ENCODE assay signal across 8 cellular contexts in genomic region chr1:164602480-164603093, GRCh38. TPM values are rescaled to one million over a fixed set of nuclear protein-coding genes. Genes with fewer than 3 reads are reported as not detected.
DNase-seq lines count a peak whose midpoint lies in the region; ATAC-seq, FAIRE-seq and TF ChIP-seq lines count a peak whose summit lies in the region.

No MANE protein-coding gene starts in this region.

- H3K27me3 ChIP-seq in KMS-11 (ENCODE audit: insufficient read depth, low read depth), result no peaks in the 10 kb centered on the region

- 44% methylated on average over 10 of the region's 10 CpGs for WGBS in A549 (ENCODE audit: missing lambda C conversion rate)

- H3K27ac ChIP-seq in A549, result peak overlapping the region; percentile 49 to 79; a peak in 5 of 6 replicates
- peak overlapping the region; percentile 61 for H3K27ac ChIP-seq in KMS-11

- H3K4me3 ChIP-seq in A549 (no peak overlapping the region), KMS-11 (IDR thresholded peaks at IDR 0.05; ENCODE audit: insufficient read depth, low read depth, low read length) (no peak overlapping the region)

- no peaks in the 10 kb centered on the region for H3K36me3 ChIP-seq in KMS-11 (ENCODE audit: insufficient read depth)

- ATAC-seq in A549 (peak in 1 of 2 experiments; percentile 48; a peak in 3 of 6 replicates), GM18498 (IDR thresholded peaks at IDR 0.05; ENCODE audit: unreplicated experiment) (no peak), HG03571 (IDR thresholded peaks at IDR 0.05; ENCODE audit: unreplicated experiment) (no peak)

- CTCF ChIA-PET in A549 (lab: Yijun Ruan, JAX), result interaction anchor here (0.6 to 1.8 kb wide), 3 partner anchors 8 to 792 kb away, joined by 3 to 8 read pairs (median 3); no protein-coding TSS in a partner anchor

- TF ChIP-seq EP300 in A549 (IDR thresholded peaks at IDR 0.05), result no peak

- peak overlapping the region; percentile 30; the same call in 1 of the 2 replicates for H3K9ac ChIP-seq in KMS-11

- TF ChIP-seq CTCF in A549 (IDR thresholded peaks at IDR 0.05) (no peak), KMS-11 (conservative IDR thresholded peaks at IDR 0.05; ENCODE audit: low read depth, low read length) (no peak)

- peak overlapping the region; percentile 69 for H2AFZ ChIP-seq in KMS-11 (ENCODE audit: low read depth)

- H3K9me3 ChIP-seq in A549, result no peaks in the 10 kb centered on the region

- TF ChIP-seq RAD21 in A549 (conservative IDR thresholded peaks at IDR 0.05 in 1 of 2, IDR thresholded peaks at IDR 0.05 in 1 of 2), result peak in 1 of 2 experiments; percentile 18; a peak in 1 of 5 replicates

- H3K4me2 ChIP-seq in A549, result peak overlapping the region; percentile 63
- H3K4me2 ChIP-seq in KMS-11, result peak overlapping the region; percentile 80

- DNase-seq in A549 (ENCODE audit: low read depth in 1 of 2, low spot score in 1 of 2) (no peak), cerebellum (ENCODE audit: low spot score) (peak; percentile 44), medulla oblongata (ENCODE audit: extremely low spot score) (peak; percentile 67), NCI-H146 treated with DMSO at 0.1 percent for 48 hours (lab: John Stamatoyannopoulos, UW; ENCODE audit: unreplicated experiment) (no peak)
- DNase-seq in activated effector memory CD4-positive, alpha-beta T cell treated with Interleukin-2 at 50 U/mL for 16 hours, result no peak

- H3K4me1 ChIP-seq in A549, result peaks cover 67% of the 10 kb centered on the region
- H3K4me1 ChIP-seq in KMS-11 (ENCODE audit: low read depth, poor library complexity, severe bottlenecking), result peaks cover 27% of the 10 kb centered on the region

- no peaks in the 10 kb centered on the region for H3K79me2 ChIP-seq in KMS-11 (ENCODE audit: insufficient read depth, low read depth)

- H4K20me1 ChIP-seq in KMS-11 (ENCODE audit: insufficient read depth), result no peaks in the 10 kb centered on the region

- TF ChIP-seq POLR2A in A549 (IDR thresholded peaks at IDR 0.05; ENCODE audit: low read length), result no peak

- no peak for FAIRE-seq in A549 (lab: Jason Lieb, UNC)

- POLR2A ChIA-PET in A549 (lab: Yijun Ruan, JAX), result interaction anchor here (1.5 kb wide), 1 partner anchor 44 kb away, joined by 6 read pairs; the partner anchor contains the start of gene PBX1

TF ChIP-seq in A549, 52 proteins besides CTCF, POLR2A, EP300 and RAD21:
- TF ChIP-seq, protein P1, sequence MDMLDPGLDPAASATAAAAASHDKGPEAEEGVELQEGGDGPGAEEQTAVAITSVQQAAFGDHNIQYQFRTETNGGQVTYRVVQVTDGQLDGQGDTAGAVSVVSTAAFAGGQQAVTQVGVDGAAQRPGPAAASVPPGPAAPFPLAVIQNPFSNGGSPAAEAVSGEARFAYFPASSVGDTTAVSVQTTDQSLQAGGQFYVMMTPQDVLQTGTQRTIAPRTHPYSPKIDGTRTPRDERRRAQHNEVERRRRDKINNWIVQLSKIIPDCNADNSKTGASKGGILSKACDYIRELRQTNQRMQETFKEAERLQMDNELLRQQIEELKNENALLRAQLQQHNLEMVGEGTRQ (IDR thresholded peaks at IDR 0.05), result no peak
- peak; percentile 37 for TF ChIP-seq MAFK (IDR thresholded peaks at IDR 0.05; ENCODE audit: partially characterized antibody)
- TF ChIP-seq NPAS2 (CRISPR knock-in tag; IDR thresholded peaks at IDR 0.05; ENCODE audit: borderline replicate concordance), result no peak
TF ChIP-seq in A549: peak in this region for 1.

RNA-seq across cellular contexts. Expression of gene PBX1, which starts 43.6 kb away (rescaled TPM):
- polyA plus RNA-seq in A549 (2011; rRNA removed) (61.5 and 62.8 TPM in 2 replicates), A549 (2017; fragmentation: RNase III; extraction: RNeasy Plus Mini Kit Qiagen cat#74134 plus additional on column Dnase treatment) (46.5 to 53.4 TPM (median 47.8 TPM) in 3 replicates)
- 32.7 and 37.4 TPM in 2 replicates for polyA plus RNA-seq in A549 (2012; cell fraction: cytosol; rRNA removed)
- 28.1 and 30.0 TPM in 2 replicates for polyA plus RNA-seq in A549 (2012; cell fraction: nucleus; rRNA removed)
- polyA minus RNA-seq in A549 (2011; rRNA and poly(A)+ RNA removed), result 101 and 102 TPM in 2 replicates
- 107 TPM for total RNA-seq in cerebellum

Comparison
In these comparisons a context has a peak if more than half of its experiments do, and no peak if none do; other contexts are left out.
1. DNase-seq: peak in cerebellum (single experiment) and medulla oblongata (single experiment); none in A549 (0 of 2), NCI-H146 treated with DMSO at 0.1 percent for 48 hours (single experiment) and activated effector memory CD4-positive, alpha-beta T cell treated with Interleukin-2 at 50 U/mL for 16 hours (single experiment).